27 cellular contexts compared by ENCODE assay signal in the genomic region with DNA sequence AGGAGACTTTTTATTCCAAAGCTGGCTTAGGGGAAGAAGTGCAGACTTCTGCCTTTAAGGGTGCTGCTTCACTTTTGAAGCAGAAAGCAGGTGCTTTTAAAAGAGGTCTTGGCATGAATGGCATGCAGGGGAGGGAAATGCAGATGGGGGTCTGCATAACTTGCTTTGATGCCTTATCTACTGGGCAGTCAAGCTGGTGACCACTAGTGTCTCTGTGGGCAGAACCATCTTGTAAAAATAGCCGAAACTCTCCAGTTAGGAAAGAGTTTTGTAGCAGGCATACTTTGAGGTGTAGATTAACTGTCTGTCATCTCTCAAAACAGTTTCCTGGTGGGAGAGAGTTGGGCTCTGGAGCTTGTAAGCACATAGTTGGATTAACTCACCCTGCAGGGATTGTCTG. TPM values are rescaled to one million over a fixed set of nuclear protein-coding genes. Genes with fewer than 3 reads are reported as not detected.
"Had no signal": no experiment of that assay in that cellular context is flagged by ENCODE, and none has a peak within 500 bp of the region (broad histone marks: within the 10 kb centered on the region; RNA-seq: fewer than 3 reads in every experiment).

No MANE protein-coding gene starts in this region.

- H2AFZ ChIP-seq: parathyroid adenoma had no signal

- H3K9me3 ChIP-seq: esophagus squamous epithelium, left lung, mucosa of descending colon, neutrophil, right lobe of liver, thyroid gland had no signal

- H3K36me3 ChIP-seq: esophagus squamous epithelium, left lung, neutrophil, right lobe of liver, thyroid gland had no signal

- H3K4me2 ChIP-seq: smooth muscle cell had no signal

- H3K4me3 ChIP-seq: esophagus squamous epithelium, left lung, mucosa of descending colon, right lobe of liver, smooth muscle cell, thyroid gland had no signal

- H3K27ac ChIP-seq: esophagus squamous epithelium, left lung, neutrophil, parathyroid adenoma, right lobe of liver, thyroid gland had no signal

- DNase-seq: cerebellar nuclear complex; cortex of kidney; effector memory CD8-positive, alpha-beta T cell; erythroblast; esophagus squamous epithelium; foreskin melanocyte; glutamatergic neuron; hypothalamus; kidney; left lung; mesenchymal stem cell; mucosa of descending colon; naive B cell; right lobe of liver; stimulated activated CD4-positive, alpha-beta T cell treated with anti-CD3 and anti-CD28 coated beads, Interleukin-12 subunit alpha, Interleukin-12 subunit beta, amount 100 ng/mL, for 4 hours; stimulated activated CD4-positive, alpha-beta T cell treated with anti-CD3 and anti-CD28 coated beads, Interleukin-1b, Interleukin-23, amount 100 ng/mL, for 48 hours; stimulated activated CD4-positive, alpha-beta T cell treated with anti-CD3 and anti-CD28 coated beads, Interleukin-4, amount 100 ng/mL, for 1 hour; stimulated activated CD8-positive, alpha-beta memory T cell treated with anti-CD3 and anti-CD28 coated beads, Interleukin-4, amount 100 ng/mL, for 48 hours; stimulated activated naive CD4-positive, alpha-beta T cell; stimulated activated naive CD8-positive, alpha-beta T cell treated with anti-CD3 and anti-CD28 coated beads, Interleukin-15, amount 100 ng/mL, for 72 hours; thyroid gland had no signal

- H3K9ac ChIP-seq: parathyroid adenoma had no signal

- H3K4me1 ChIP-seq: esophagus squamous epithelium, left lung, parathyroid adenoma, right lobe of liver, thyroid gland had no signal

- H3K27me3 ChIP-seq: esophagus squamous epithelium, left lung, neutrophil, right lobe of liver, thyroid gland had no signal

- H3K79me2 ChIP-seq: parathyroid adenoma had no signal

RNA-seq across cellular contexts. Expression of a gene that starts 9.9 kb away (rescaled TPM):
- total RNA-seq: lung microvascular endothelial cell; natural killer cell treated with Interleukin-12 subunit alpha and Interleukin-12 subunit beta and Interleukin-15 and Interleukin-18, amount 100 ng/mL, for 72 hours; osteoblast had no signal
- polyA plus RNA-seq: smooth muscle cell had no signal
